ENCODE assay signal across 1 cellular context in genomic region chr10:119306514-119306951, GRCh38.
TF ChIP-seq lines count a peak whose summit lies in the region.

No MANE protein-coding gene starts in this region.

TF ChIP-seq in GM12878, 131 proteins besides CTCF, POLR2A, EP300 and RAD21 (continued from another document and continues in another):
- TF ChIP-seq PKNOX1 (IDR thresholded peaks at IDR 0.05), result peak; percentile 7; the same call in 1 of the 2 replicates
- TF ChIP-seq SKIL (IDR thresholded peaks at IDR 0.05; ENCODE audit: low read depth, poor library complexity, severe bottlenecking), result no peak
- TF ChIP-seq SIN3A (IDR thresholded peaks at IDR 0.05; ENCODE audit: low read depth, low read length), result no peak
- peak; percentile 28; the same call in 1 of the 2 replicates for TF ChIP-seq TARDBP (IDR thresholded peaks at IDR 0.05; ENCODE audit: borderline replicate concordance)
- no peak for TF ChIP-seq BCLAF1 (IDR thresholded peaks at IDR 0.05)
- TF ChIP-seq RUNX3 (IDR thresholded peaks at IDR 0.05; ENCODE audit: low read length), result no peak
- peak; percentile 67 for TF ChIP-seq YY1 (IDR thresholded peaks at IDR 0.05; ENCODE audit: low read depth, low read length)
- TF ChIP-seq IKZF2 (IDR thresholded peaks at IDR 0.05), result peak; percentile 43 to 63; a peak in 3 of 4 replicates
- peak; percentile 44; the same call in 1 of the 2 replicates for TF ChIP-seq NBN (IDR thresholded peaks at IDR 0.05)
- TF ChIP-seq NR2F1 (conservative IDR thresholded peaks at IDR 0.05), result peak; percentile 18; the same call in 1 of the 2 replicates
- no peak for TF ChIP-seq ZBED1 (IDR thresholded peaks at IDR 0.05; ENCODE audit: borderline replicate concordance)
- TF ChIP-seq JUND (IDR thresholded peaks at IDR 0.05; ENCODE audit: low read depth, low read length), result no peak
- TF ChIP-seq KAT2A (conservative IDR thresholded peaks at IDR 0.05; ENCODE audit: control insufficient read depth, low read depth, low read length), result no peak
- TF ChIP-seq ZNF592 (IDR thresholded peaks at IDR 0.05), result no peak
- peak; percentile 73; the same call in 1 of the 2 replicates for TF ChIP-seq SMC3 (IDR thresholded peaks at IDR 0.05; ENCODE audit: borderline replicate concordance, low read length)
- TF ChIP-seq MTA2 (IDR thresholded peaks at IDR 0.05; ENCODE audit: low read depth), result no peak
- TF ChIP-seq EZH2 (IDR thresholded peaks at IDR 0.05; ENCODE audit: borderline replicate concordance, control insufficient read depth, low read depth, low read length), result no peak
- TF ChIP-seq SMARCA5 (IDR thresholded peaks at IDR 0.05), result no peak
- TF ChIP-seq BCL11A (IDR thresholded peaks at IDR 0.05; ENCODE audit: low read depth, low read length), result 0 out of 2 replicates have a peak, but pooled peaks have one; percentile 55
- TF ChIP-seq HCFC1 (IDR thresholded peaks at IDR 0.05; ENCODE audit: low read length), result no peak
- TF ChIP-seq BMI1 (IDR thresholded peaks at IDR 0.05; ENCODE audit: borderline replicate concordance), result no peak
- no peak for TF ChIP-seq E2F8 (IDR thresholded peaks at IDR 0.05; ENCODE audit: low read depth, partially characterized antibody)
- TF ChIP-seq RBBP5 (conservative IDR thresholded peaks at IDR 0.05), result no peak
- no peak for TF ChIP-seq ZBTB33 (IDR thresholded peaks at IDR 0.05)
- no peak for TF ChIP-seq FOXK2 (IDR thresholded peaks at IDR 0.05)
- no peak for TF ChIP-seq HDAC2 (IDR thresholded peaks at IDR 0.05)
- no peak for TF ChIP-seq NRF1 (conservative IDR thresholded peaks at IDR 0.05; ENCODE audit: low read depth, low read length)
- no peak for TF ChIP-seq SIX5 (IDR thresholded peaks at IDR 0.05; ENCODE audit: low read depth, low read length, severe bottlenecking)
- TF ChIP-seq NR2C1 (IDR thresholded peaks at IDR 0.05), result no peak
- TF ChIP-seq USF2 (IDR thresholded peaks at IDR 0.05; ENCODE audit: borderline replicate concordance, low read depth, low read length), result no peak
- no peak for TF ChIP-seq ASH2L (IDR thresholded peaks at IDR 0.05; ENCODE audit: borderline replicate concordance, low read depth)
- no peak; the same call in 1 of the 2 replicates for TF ChIP-seq ZNF24 (IDR thresholded peaks at IDR 0.05)
- no peak for TF ChIP-seq SREBF2 (IDR thresholded peaks at IDR 0.05; ENCODE audit: low read length)
- no peak for TF ChIP-seq REST (IDR thresholded peaks at IDR 0.05; ENCODE audit: low read depth, low read length)
- peak; percentile 66; the same call in 1 of the 2 replicates for TF ChIP-seq DPF2 (IDR thresholded peaks at IDR 0.05)
- TF ChIP-seq USF1 (IDR thresholded peaks at IDR 0.05; ENCODE audit: borderline replicate concordance, extremely low read length, insufficient read depth, low read depth, low read length), result no peak
- TF ChIP-seq ZNF207 (IDR thresholded peaks at IDR 0.05; ENCODE audit: borderline replicate concordance), result no peak
- TF ChIP-seq SREBF1 (IDR thresholded peaks at IDR 0.05; ENCODE audit: low read length), result no peak
- TF ChIP-seq POLR2AphosphoS5 (IDR thresholded peaks at IDR 0.05; ENCODE audit: low read length), result no peak
- no peak for TF ChIP-seq PML (IDR thresholded peaks at IDR 0.05; ENCODE audit: low read length)
- no peak for TF ChIP-seq ATF3 (IDR thresholded peaks at IDR 0.05; ENCODE audit: borderline replicate concordance, extremely low read depth, low read depth, low read length)
- no peak; the same call in none of the 2 replicates for TF ChIP-seq GATAD2B (conservative IDR thresholded peaks at IDR 0.05; ENCODE audit: low read depth)
